In genomic region chr3:155805204-155805801, GRCh38 we compare ENCODE assay signal across 8 cellular contexts. TPM values are rescaled to one million over a fixed set of nuclear protein-coding genes. Genes with fewer than 3 reads are reported as not detected.
DNase-seq lines count a peak whose midpoint lies in the region; ATAC-seq and TF ChIP-seq lines count a peak whose summit lies in the region.

No MANE protein-coding gene starts in this region.

- TF ChIP-seq CTCF in AG10803 (conservative IDR thresholded peaks at IDR 0.05; ENCODE audit: low read length) (no peak), Loucy (conservative IDR thresholded peaks at IDR 0.05; ENCODE audit: low read length) (no peak), sigmoid colon (IDR thresholded peaks at IDR 0.05) (no peak)

- no peaks in the 10 kb centered on the region for H3F3A ChIP-seq in Loucy (ENCODE audit: low read depth)

- H3K9me3 ChIP-seq in Loucy (ENCODE audit: insufficient read depth, low read depth, low read length) (no peaks in the 10 kb centered on the region), sigmoid colon (no peaks in the 10 kb centered on the region)

- no peaks in the 10 kb centered on the region for H4K20me1 ChIP-seq in Loucy (ENCODE audit: insufficient read depth, low read length, poor library complexity, severe bottlenecking)

- H3K9ac ChIP-seq in Loucy (ENCODE audit: low read depth, low read length, poor library complexity, severe bottlenecking) = peak overlapping the region; percentile 97

- no peaks in the 10 kb centered on the region for H3K9me2 ChIP-seq in Loucy (replicated peaks; ENCODE audit: low read depth, low read length)

- peak overlapping the region; percentile 88 for H3K4me2 ChIP-seq in Loucy (ENCODE audit: low read depth, low read length, poor library complexity, severe bottlenecking)

- peaks cover 7% of the 10 kb centered on the region for H3K27me3 Mint-ChIP-seq in activated T-cell treated with anti-CD3 and anti-CD28 coated beads, Interleukin-2, amount 50 U/mL, for 72 hours (ENCODE audit: low read depth)

- peak; percentile 30 for DNase-seq in AG10803 (ENCODE audit: low read depth)
- no peak for DNase-seq in activated T-cell treated with anti-CD3 and anti-CD28 coated beads, Interleukin-2, amount 50 U/mL, for 72 hours
- peak; percentile 50 for DNase-seq in left cardiac atrium
- DNase-seq in sigmoid colon = peak; percentile 68
- DNase-seq in NCI-H226 = no peak
- no peak for DNase-seq in HEK293T (ENCODE audit: extremely low spot score)

- H3K4me3 ChIP-seq in AG10803 (ENCODE audit: low read length) (peak overlapping the region; percentile 76), Loucy (ENCODE audit: low read length, poor library complexity, severe bottlenecking) (peak overlapping the region; percentile 99), sigmoid colon (peak overlapping the region; percentile 79 to 87 (median 87))

- intact Hi-C loops in left cardiac atrium (cut with DNase I) = loop anchor here (10.0 kb wide), 2 partner anchors 49 to 51 kb away; partner anchors contain the start of gene SLC33A1 (in 1 of the 2)
- intact Hi-C loops in sigmoid colon (cut with DNase I) = loop anchor here (5.0 kb wide), 2 partner anchors 47 to 67 kb away; partner anchors contain the start of genes GMPS and SLC33A1

- POLR2A ChIA-PET in HEK293T (lab: Yijun Ruan, JAX) = interaction anchor here (0.7 to 1.9 kb wide), 7 partner anchors 13 to 65 kb away, joined by 3 to 12 read pairs (median 4); partner anchors contain the start of gene GMPS

- TF ChIP-seq POLR2A in sigmoid colon (IDR thresholded peaks at IDR 0.05) = no peak

- peaks cover 0 to 2% of the 10 kb centered on the region in 2 donors for H3K36me3 Mint-ChIP-seq in activated T-cell treated with anti-CD3 and anti-CD28 coated beads, Interleukin-2, amount 50 U/mL, for 72 hours (ENCODE audit: insufficient read depth in 2 of 2)

- H3K27me3 ChIP-seq in Loucy (ENCODE audit: insufficient read depth, low read length, poor library complexity, severe bottlenecking) (no peaks in the 10 kb centered on the region), sigmoid colon (no peaks in the 10 kb centered on the region)

- peaks cover 17% of the 10 kb centered on the region for H3K4me1 ChIP-seq in Loucy (ENCODE audit: insufficient read depth, low read length, poor library complexity, severe bottlenecking)
- H3K4me1 ChIP-seq in sigmoid colon = peaks cover 0 to 21% (median 10%) of the 10 kb centered on the region in 4 donors

- WGBS in sigmoid colon, 2 donors = 28 to 50% methylated on average over 15 of the region's 15 CpGs

- no peaks in the 10 kb centered on the region for H3K36me3 ChIP-seq in Loucy (ENCODE audit: insufficient read depth, low read length)
- peaks cover 0 to 8% (median 0%) of the 10 kb centered on the region in 4 donors for H3K36me3 ChIP-seq in sigmoid colon

- H3K9me3 Mint-ChIP-seq in activated T-cell treated with anti-CD3 and anti-CD28 coated beads, Interleukin-2, amount 50 U/mL, for 72 hours = peaks cover 0 to 1% of the 10 kb centered on the region in 2 donors

- peaks cover 14% of the 10 kb centered on the region for H3K4me1 Mint-ChIP-seq in activated T-cell treated with anti-CD3 and anti-CD28 coated beads, Interleukin-2, amount 50 U/mL, for 72 hours (ENCODE audit: low read depth)

- peak overlapping the region; percentile 47 for H3K27ac Mint-ChIP-seq in activated T-cell treated with anti-CD3 and anti-CD28 coated beads, Interleukin-2, amount 50 U/mL, for 72 hours

- no peak for TF ChIP-seq EP300 in sigmoid colon (IDR thresholded peaks at IDR 0.05)

- CTCF ChIA-PET in HEK293T (lab: Yijun Ruan, JAX) = interaction anchor here (0.6 to 1.9 kb wide), 10 partner anchors 9 to 64 kb away, joined by 3 to 9 read pairs (median 4); no protein-coding TSS in a partner anchor

- peak overlapping the region; percentile 86 to 89 (median 86) for H3K27ac ChIP-seq in sigmoid colon

- no peaks in the 10 kb centered on the region for H3K79me2 ChIP-seq in Loucy (ENCODE audit: insufficient read depth, low read length)

- H3K4me3 Mint-ChIP-seq in activated T-cell treated with anti-CD3 and anti-CD28 coated beads, Interleukin-2, amount 50 U/mL, for 72 hours = peak overlapping the region; percentile 84 to 88

- peak; percentile 6 for ATAC-seq in GM21447 (IDR thresholded peaks at IDR 0.05; ENCODE audit: unreplicated experiment)
- ATAC-seq in activated T-cell treated with anti-CD3 and anti-CD28 coated beads, Interleukin-2, amount 50 U/mL, for 72 hours (replicated peaks in 1 of 2) = peak; percentile 14 to 43
- peak; percentile 31 to 84 for ATAC-seq in left cardiac atrium

- peak overlapping the region; percentile 100 for H2AFZ ChIP-seq in Loucy (ENCODE audit: low read length)

TF ChIP-seq in HEK293T, 16 proteins besides CTCF, POLR2A, EP300 and RAD21:
- TF ChIP-seq ELF4 (IDR thresholded peaks at IDR 0.05) (no peak), TARDBP (IDR thresholded peaks at IDR 0.05) (no peak), FOXA1 (IDR thresholded peaks at IDR 0.05) (no peak), PKNOX1 (IDR thresholded peaks at IDR 0.05) (no peak), L3MBTL2 (conservative IDR thresholded peaks at IDR 0.05) (no peak), SP1 (IDR thresholded peaks at IDR 0.05) (no peak), FOXM1 (IDR thresholded peaks at IDR 0.05; ENCODE audit: borderline replicate concordance) (no peak), FOXK2 (IDR thresholded peaks at IDR 0.05) (no peak), ARNT (IDR thresholded peaks at IDR 0.05) (no peak), CTBP1 (IDR thresholded peaks at IDR 0.05; ENCODE audit: borderline replicate concordance) (no peak), BHLHE40 (IDR thresholded peaks at IDR 0.05; ENCODE audit: borderline replicate concordance) (no peak), HDGF (IDR thresholded peaks at IDR 0.05; ENCODE audit: borderline replicate concordance) (no peak), LEF1 (IDR thresholded peaks at IDR 0.05; ENCODE audit: borderline replicate concordance) (no peak), ZNF384 (IDR thresholded peaks at IDR 0.05) (no peak), NFRKB (IDR thresholded peaks at IDR 0.05) (no peak), SUZ12 (IDR thresholded peaks at IDR 0.05) (no peak)

RNA-seq across cellular contexts. Expression of gene C3orf33, which starts 0.8 kb away (rescaled TPM):
- total RNA-seq in activated T-cell treated with anti-CD3 and anti-CD28 coated beads, Interleukin-2, amount 50 U/mL, for 72 hours = 1 to 10 TPM; 3.3 to 5.1 TPM
- total RNA-seq in left cardiac atrium (1 to 10 TPM; 5.5 to 6.9 TPM), sigmoid colon (1 to 10 TPM; 3.6 to 8.6 (median 5.1) TPM)
- 1 to 10 TPM in 2 of 3 donors, under 1 TPM in 1; 0.92 to 2.3 (median 1.2) TPM for polyA plus RNA-seq in sigmoid colon

RNA-seq across cellular contexts. Expression of gene SLC33A1, which starts 48.9 kb away (rescaled TPM):
- 10 to 100 TPM; 30.0 to 39.5 TPM for total RNA-seq in activated T-cell treated with anti-CD3 and anti-CD28 coated beads, Interleukin-2, amount 50 U/mL, for 72 hours
- 10 to 100 TPM; 20.4 to 26.6 TPM for total RNA-seq in left cardiac atrium
- total RNA-seq in sigmoid colon = 10 to 100 TPM; 14.4 to 28.2 (median 22.6) TPM
- 10 to 100 TPM in 1 of 3 donors, 1 to 10 TPM in 2; 2.8 to 11.7 (median 3.0) TPM for polyA plus RNA-seq in sigmoid colon

Comparison
In these comparisons a context has a peak if more than half of its experiments do, and no peak if none do; other contexts are left out.
1. DNase-seq: peak in AG10803 (single experiment), left cardiac atrium (single experiment) and sigmoid colon (single experiment); none in activated T-cell treated with anti-CD3 and anti-CD28 coated beads, Interleukin-2, amount 50 U/mL, for 72 hours (0 of 2), NCI-H226 (single experiment) and HEK293T (single experiment).
2. ATAC-seq: peak in every context shown above with its lines; median percentile 58 in left cardiac atrium; 28 in activated T-cell treated with anti-CD3 and anti-CD28 coated beads, Interleukin-2, amount 50 U/mL, for 72 hours; 6 in GM21447.
3. Peak in every context shown above with its lines, with median percentiles within 50 percentile points of each other: H3K4me3 ChIP-seq.